ENCODE assay signal across 9 cellular contexts in the genomic region with DNA sequence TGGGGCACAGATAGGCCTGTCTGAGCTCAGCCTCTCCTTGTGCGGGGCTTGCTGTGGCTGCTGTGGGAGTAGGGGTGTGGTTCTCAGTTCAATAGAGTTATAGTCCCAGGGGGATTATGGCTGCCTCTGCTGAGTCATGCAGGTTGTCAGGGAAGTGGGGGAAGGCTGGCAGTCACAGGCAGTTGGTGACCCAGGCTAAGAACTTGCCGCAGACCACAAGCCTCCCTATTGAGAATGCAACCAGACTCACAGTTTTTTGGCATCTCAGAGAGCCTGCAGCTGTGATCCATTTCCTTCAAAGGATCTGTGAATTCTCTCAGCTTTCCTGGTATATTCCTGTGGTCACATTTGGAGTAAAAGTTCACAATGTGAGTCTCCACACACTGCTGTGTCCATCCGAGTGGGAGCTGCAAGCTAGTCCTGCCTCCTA.
DNase-seq lines count a peak whose midpoint lies in the region; ATAC-seq lines count a peak whose summit lies in the region.
"Had no signal": no experiment of that assay in that cellular context is flagged by ENCODE, and none has a peak within 500 bp of the region (broad histone marks: within the 10 kb centered on the region; RNA-seq: fewer than 3 reads in every experiment).

No MANE protein-coding gene starts in this region.

- H3K9me3 ChIP-seq in Karpas-422 (ENCODE audit: low read length): no peaks in the 10 kb centered on the region

- no peak overlapping the region for H3K4me2 ChIP-seq in Karpas-422 (ENCODE audit: low read depth, low read length, poor library complexity, severe bottlenecking)

- no peaks in the 10 kb centered on the region for H4K20me1 ChIP-seq in Karpas-422 (ENCODE audit: insufficient read depth, low read depth, low read length)

- H3K27me3 ChIP-seq in Karpas-422 (ENCODE audit: low read length): no peaks in the 10 kb centered on the region

- H3K27ac ChIP-seq in Karpas-422 (ENCODE audit: low read length): no peak overlapping the region

- ATAC-seq in GM21723 (IDR thresholded peaks at IDR 0.05; ENCODE audit: unreplicated experiment): peak; percentile 93
- ATAC-seq in stimulated activated naive CD8-positive, alpha-beta T cell treated with anti-CD3 and anti-CD28 coated beads, Interleukin-15, amount 100 ng/mL, for 72 hours: peak; percentile 42
- no peak for ATAC-seq in stimulated activated effector memory CD8-positive, alpha-beta T cell treated with anti-CD3 and anti-CD28 coated beads, Interleukin-12 subunit alpha, Interleukin-12 subunit beta, amount 100 ng/mL, for 72 hours

- no peak overlapping the region for H3K4me3 Mint-ChIP-seq in stimulated activated naive CD8-positive, alpha-beta T cell treated with anti-CD3 and anti-CD28 coated beads, Interleukin-15, amount 100 ng/mL, for 72 hours
- H3K4me3 Mint-ChIP-seq in stimulated activated effector memory CD8-positive, alpha-beta T cell treated with anti-CD3 and anti-CD28 coated beads, Interleukin-12 subunit alpha, Interleukin-12 subunit beta, amount 100 ng/mL, for 72 hours: no peak overlapping the region
- H3K4me3 Mint-ChIP-seq: naive B cell had no signal

- peaks cover 8% of the 10 kb centered on the region for H3K4me1 Mint-ChIP-seq in stimulated activated naive CD8-positive, alpha-beta T cell treated with anti-CD3 and anti-CD28 coated beads, Interleukin-15, amount 100 ng/mL, for 72 hours
- no peaks in the 10 kb centered on the region for H3K4me1 Mint-ChIP-seq in stimulated activated effector memory CD8-positive, alpha-beta T cell treated with anti-CD3 and anti-CD28 coated beads, Interleukin-12 subunit alpha, Interleukin-12 subunit beta, amount 100 ng/mL, for 72 hours
- H3K4me1 Mint-ChIP-seq: naive B cell had no signal

- no peak overlapping the region for H2AFZ ChIP-seq in Karpas-422 (ENCODE audit: low read length)

- no peak overlapping the region for H3K27ac Mint-ChIP-seq in stimulated activated naive CD8-positive, alpha-beta T cell treated with anti-CD3 and anti-CD28 coated beads, Interleukin-15, amount 100 ng/mL, for 72 hours
- no peak overlapping the region for H3K27ac Mint-ChIP-seq in stimulated activated effector memory CD8-positive, alpha-beta T cell treated with anti-CD3 and anti-CD28 coated beads, Interleukin-12 subunit alpha, Interleukin-12 subunit beta, amount 100 ng/mL, for 72 hours
- H3K27ac Mint-ChIP-seq: naive B cell had no signal

- DNase-seq in GM04504 (ENCODE audit: low read depth) (peak; percentile 86), Karpas-422 (peak; percentile 42), astrocyte of the hippocampus (ENCODE audit: low read depth, low spot score) (peak; percentile 93), amygdala (lab: John Stamatoyannopoulos, UW) (no peak), NCI-H146 treated with DMSO at 0.1 percent for 48 hours (lab: John Stamatoyannopoulos, UW; ENCODE audit: unreplicated experiment) (no peak)
- DNase-seq in stimulated activated naive CD8-positive, alpha-beta T cell treated with anti-CD3 and anti-CD28 coated beads, Interleukin-15, amount 100 ng/mL, for 72 hours: no peak
- no peak for DNase-seq in stimulated activated effector memory CD8-positive, alpha-beta T cell treated with anti-CD3 and anti-CD28 coated beads, Interleukin-12 subunit alpha, Interleukin-12 subunit beta, amount 100 ng/mL, for 72 hours (ENCODE audit: low spot score in 2 of 2)
- DNase-seq: naive B cell had no signal

- H3K36me3 Mint-ChIP-seq in stimulated activated effector memory CD8-positive, alpha-beta T cell treated with anti-CD3 and anti-CD28 coated beads, Interleukin-12 subunit alpha, Interleukin-12 subunit beta, amount 100 ng/mL, for 72 hours: no peaks in the 10 kb centered on the region
- H3K36me3 Mint-ChIP-seq: naive B cell had no signal

- H3K9ac ChIP-seq in Karpas-422 (ENCODE audit: low read length): no peak overlapping the region

- no peaks in the 10 kb centered on the region for H3K9me3 Mint-ChIP-seq in stimulated activated naive CD8-positive, alpha-beta T cell treated with anti-CD3 and anti-CD28 coated beads, Interleukin-15, amount 100 ng/mL, for 72 hours
- H3K9me3 Mint-ChIP-seq in stimulated activated effector memory CD8-positive, alpha-beta T cell treated with anti-CD3 and anti-CD28 coated beads, Interleukin-12 subunit alpha, Interleukin-12 subunit beta, amount 100 ng/mL, for 72 hours: no peaks in the 10 kb centered on the region

- H3K36me3 ChIP-seq in Karpas-422 (ENCODE audit: insufficient read depth, low read length): no peaks in the 10 kb centered on the region

- no peaks in the 10 kb centered on the region for H3K9me2 ChIP-seq in Karpas-422 (replicated peaks; ENCODE audit: insufficient read depth, low read length)

- no peaks in the 10 kb centered on the region for H3K27me3 Mint-ChIP-seq in stimulated activated naive CD8-positive, alpha-beta T cell treated with anti-CD3 and anti-CD28 coated beads, Interleukin-15, amount 100 ng/mL, for 72 hours
- H3K27me3 Mint-ChIP-seq: naive B cell had no signal

- 0 out of 2 replicates have a peak, but pooled peaks cover 2% of the 10 kb centered on the region for H3K4me1 ChIP-seq in Karpas-422 (ENCODE audit: low read length)

- H3K4me3 ChIP-seq in Karpas-422 (ENCODE audit: low read length): no peak overlapping the region

- no peaks in the 10 kb centered on the region for H3K79me2 ChIP-seq in Karpas-422 (ENCODE audit: low read length)

Comparison
In these comparisons a context has a peak if more than half of its experiments do, and no peak if none do; other contexts are left out.
1. DNase-seq: peak in GM04504 (single experiment), Karpas-422 (single experiment) and astrocyte of the hippocampus (single experiment); none in stimulated activated naive CD8-positive, alpha-beta T cell treated with anti-CD3 and anti-CD28 coated beads, Interleukin-15, amount 100 ng/mL, for 72 hours (0 of 2), amygdala (0 of 56), NCI-H146 treated with DMSO at 0.1 percent for 48 hours (single experiment) and stimulated activated effector memory CD8-positive, alpha-beta T cell treated with anti-CD3 and anti-CD28 coated beads, Interleukin-12 subunit alpha, Interleukin-12 subunit beta, amount 100 ng/mL, for 72 hours (0 of 2).